Comparison of ENCODE assay signal across 14 cellular contexts in genomic region chr4:101475246-101475645, GRCh38.
DNase-seq lines count a peak whose midpoint lies in the region; ATAC-seq, FAIRE-seq and TF ChIP-seq lines count a peak whose summit lies in the region.
"Had no signal": no experiment of that assay in that cellular context is flagged by ENCODE, and none has a peak within 500 bp of the region (broad histone marks: within the 10 kb centered on the region; RNA-seq: fewer than 3 reads in every experiment).

No MANE protein-coding gene starts in this region.

- H3K79me1 ChIP-seq in H1 (ENCODE audit: low read depth, low read length) = no peaks in the 10 kb centered on the region

- peak overlapping the region; percentile 81 for H2AFZ ChIP-seq in H1 (ENCODE audit: low read length)

- H3K36me3 ChIP-seq in H1 (ENCODE audit: control insufficient read depth in 2 of 4, insufficient read depth in 4 of 4, low read length in 3 of 4) = no peaks in the 10 kb centered on the region

- no peak overlapping the region for H4K91ac ChIP-seq in H1 (replicated peaks; ENCODE audit: insufficient read length, low read length)

- H2BK12ac ChIP-seq in H1 (ENCODE audit: low read depth, low read length) = no peak overlapping the region

- H4K8ac ChIP-seq in H1 (ENCODE audit: extremely low read depth, insufficient read depth, low read length) = no peak overlapping the region

- POLR2A ChIA-PET in H1 (lab: Charles Lee; ENCODE audit: partially characterized antibody) = no interaction called here

- no peak overlapping the region for H3K9ac ChIP-seq in H1 (replicated peaks in 1 of 4; ENCODE audit: extremely low read depth in 1 of 4, low read depth in 3 of 4, low read length in 3 of 4)

- CTCF ChIA-PET in H1 (lab: Charles Lee; ENCODE audit: partially characterized antibody) = no interaction called here

- DNase-seq in AG20443 (ENCODE audit: low spot score) (peak; percentile 37), EL (peak; percentile 2), NCI-H524 treated with DMSO at 0.1 percent for 48 hours (lab: John Stamatoyannopoulos, UW) (peak; percentile 43), H1 (ENCODE audit: low read depth in 1 of 2, low spot score in 2 of 2) (no peak), CD1c-positive myeloid dendritic cell (ENCODE audit: extremely low spot score) (no peak), NCI-H128 (lab: John Stamatoyannopoulos, UW; ENCODE audit: unreplicated experiment) (no peak)
- DNase-seq: AML-193, Caco-2, DMS53, KBM-7, NCI-H1930, NCI-H526 treated with DMSO at 0.1 percent for 48 hours, SW 1271 had no signal

- no peaks in the 10 kb centered on the region for H3K4me1 ChIP-seq in H1 (replicated peaks in 1 of 4; ENCODE audit: control insufficient read depth in 3 of 4, insufficient read depth in 4 of 4, low read length in 3 of 4)
- H3K4me1 ChIP-seq: Caco-2 had no signal

- H3K23ac ChIP-seq in H1 (ENCODE audit: insufficient read length) = no peak overlapping the region

- H2BK15ac ChIP-seq in H1 (ENCODE audit: low read length) = no peak overlapping the region

- no peak overlapping the region for H2BK20ac ChIP-seq in H1 (ENCODE audit: low read length)

- no peak overlapping the region for H4K5ac ChIP-seq in H1 (ENCODE audit: insufficient read length, low read depth, low read length)

- H2BK5ac ChIP-seq in H1 (ENCODE audit: low read depth, low read length) = no peak overlapping the region

- H3K9me3 ChIP-seq in H1 (ENCODE audit: insufficient read depth in 2 of 2, low read depth in 1 of 2, low read length in 1 of 2) = no peaks in the 10 kb centered on the region
- H3K9me3 ChIP-seq: Caco-2 had no signal

- no peak for TF ChIP-seq RAD21 in H1 (IDR thresholded peaks at IDR 0.05 in 1 of 2, conservative IDR thresholded peaks at IDR 0.05 in 1 of 2; ENCODE audit: low read depth in 2 of 2, low read length in 2 of 2)

- WGBS in H1 (ENCODE audit: extremely low coverage in 1 of 2, insufficient coverage in 1 of 2, insufficient read length in 1 of 2, insufficient replicate concordance in 2 of 2, low coverage in 1 of 2, low lambda C conversion rate in 2 of 2, missing lambda C conversion rate in 1 of 2), 2 experiments = 84% methylated on average over 1 of the region's 1 CpG; no CpG with 5 or more reads in 1 of the 2 experiments

- ATAC-seq in HG03354 (IDR thresholded peaks at IDR 0.05; ENCODE audit: poor library complexity, severe bottlenecking, unreplicated experiment) = no peak

- H3K23me2 ChIP-seq in H1 (ENCODE audit: low read depth, low read length) = no peaks in the 10 kb centered on the region

- TF ChIP-seq POLR2A in H1 (IDR thresholded peaks at IDR 0.05; ENCODE audit: control extremely low read depth in 1 of 2, low read depth in 2 of 2, low read length in 2 of 2) = no peak

- no peak for FAIRE-seq in H1 (lab: Jason Lieb, UNC)

- no peak overlapping the region for H3K4me2 ChIP-seq in H1 (ENCODE audit: insufficient read depth in 1 of 2, low read depth in 2 of 2, low read length in 2 of 2)

- H3K4me3 ChIP-seq in H1 (ENCODE audit: extremely low read depth in 1 of 4, insufficient read depth in 2 of 4, low read depth in 3 of 4, low read length in 4 of 4) = no peak overlapping the region

- no peak overlapping the region for H2AK5ac ChIP-seq in H1 (ENCODE audit: low read depth, low read length)

- H3K79me2 ChIP-seq in H1 (ENCODE audit: control insufficient read depth in 1 of 2, insufficient read depth in 2 of 2, low read length in 2 of 2) = no peaks in the 10 kb centered on the region

- no peak overlapping the region for H3K18ac ChIP-seq in H1 (ENCODE audit: extremely low read depth, low read length)

- H3K27me3 ChIP-seq in H1 (replicated peaks in 1 of 4; ENCODE audit: control insufficient read depth in 3 of 4, extremely low read depth in 1 of 4, insufficient read depth in 3 of 4, low read length in 3 of 4) = no peaks in the 10 kb centered on the region

- TF ChIP-seq CTCF in H1 (IDR thresholded peaks at IDR 0.05; ENCODE audit: control extremely low read depth in 1 of 3, insufficient read depth in 1 of 3, low read depth in 1 of 3, low read length in 3 of 3) = no peak

- no peak overlapping the region for H3K4ac ChIP-seq in H1 (replicated peaks; ENCODE audit: insufficient read length, low read depth, low read length)

- TF ChIP-seq EP300 in H1 (IDR thresholded peaks at IDR 0.05; ENCODE audit: borderline replicate concordance in 1 of 2, low read depth in 2 of 2, low read length in 2 of 2) = no peak

- no peak overlapping the region for H3K14ac ChIP-seq in H1 (ENCODE audit: insufficient read length)

- no peaks in the 10 kb centered on the region for H4K20me1 ChIP-seq in H1 (replicated peaks in 1 of 2; ENCODE audit: control insufficient read depth in 1 of 2, insufficient read depth in 2 of 2, low read length in 2 of 2)

- no peak overlapping the region for H3K27ac ChIP-seq in H1 (ENCODE audit: low read depth, low read length)

- no peak overlapping the region for H2BK120ac ChIP-seq in H1 (replicated peaks; ENCODE audit: low read depth, low read length)

- H3K56ac ChIP-seq in H1 (replicated peaks; ENCODE audit: insufficient read length, low read depth, low read length) = no peak overlapping the region

TF ChIP-seq in H1, 55 proteins besides CTCF, POLR2A, EP300 and RAD21:
- TF ChIP-seq TAF1 (IDR thresholded peaks at IDR 0.05; ENCODE audit: low read depth, low read length) (no peak), CBX8 (IDR thresholded peaks at IDR 0.05; ENCODE audit: borderline replicate concordance, low read depth, low read length) (no peak), RFX5 (IDR thresholded peaks at IDR 0.05; ENCODE audit: borderline replicate concordance, low read depth, low read length) (no peak), SP1 (IDR thresholded peaks at IDR 0.05; ENCODE audit: low read depth, low read length) (no peak), FOSL1 (IDR thresholded peaks at IDR 0.05; ENCODE audit: insufficient read depth, low read depth, low read length) (no peak), ZNF274 (IDR thresholded peaks at IDR 0.05; ENCODE audit: borderline replicate concordance, extremely low read depth, low read length) (no peak), E2F6 (IDR thresholded peaks at IDR 0.05) (no peak), RXRA (IDR thresholded peaks at IDR 0.05; ENCODE audit: insufficient read depth, low read depth, low read length) (no peak), SP2 (IDR thresholded peaks at IDR 0.05; ENCODE audit: low read length) (no peak), GABPA (IDR thresholded peaks at IDR 0.05; ENCODE audit: borderline replicate concordance, insufficient read depth, low read length) (no peak), EZH2 (IDR thresholded peaks at IDR 0.05; ENCODE audit: low read depth, low read length, severe bottlenecking) (no peak), SIRT6 (IDR thresholded peaks at IDR 0.05; ENCODE audit: low read length) (no peak), RNF2 (IDR thresholded peaks at IDR 0.05; ENCODE audit: borderline replicate concordance, low read depth, low read length, missing control alignments, poor library complexity, severe bottlenecking) (no peak), BCL11A (IDR thresholded peaks at IDR 0.05; ENCODE audit: low read depth in 2 of 2, low read length in 2 of 2) (no peak), NRF1 (IDR thresholded peaks at IDR 0.05; ENCODE audit: low read depth, low read length) (no peak), KDM4A (IDR thresholded peaks at IDR 0.05; ENCODE audit: low read depth, low read length, severe bottlenecking) (no peak), SIN3A (conservative IDR thresholded peaks at IDR 0.05 in 1 of 2, IDR thresholded peaks at IDR 0.05 in 1 of 2; ENCODE audit: low read depth in 1 of 2, low read length in 2 of 2) (no peak), BRCA1 (IDR thresholded peaks at IDR 0.05; ENCODE audit: low read depth, low read length) (no peak)

Comparison
In these comparisons a context has a peak if more than half of its experiments do, and no peak if none do; other contexts are left out.
1. DNase-seq: peak in AG20443 (single experiment), EL (single experiment) and NCI-H524 treated with DMSO at 0.1 percent for 48 hours (single experiment); none in H1 (0 of 2), CD1c-positive myeloid dendritic cell (single experiment) and NCI-H128 (single experiment).